ENCODE assay signal across 8 cellular contexts in genomic region chr4:122914292-122914904, GRCh38. TPM values are rescaled to one million over a fixed set of nuclear protein-coding genes. Genes with fewer than 3 reads are reported as not detected.
DNase-seq lines count a peak whose midpoint lies in the region; ATAC-seq and TF ChIP-seq lines count a peak whose summit lies in the region.

No MANE protein-coding gene starts in this region.

- H3K36me3 Mint-ChIP-seq in activated T-helper 17 cell treated with anti-CD3 and anti-CD28 coated beads, Interleukin-2, amount 50 U/mL, for 72 hours (ENCODE audit: low read depth), result no peaks in the 10 kb centered on the region

- no peaks in the 10 kb centered on the region for H3K36me3 ChIP-seq in GM06990 (ENCODE audit: control insufficient read depth, insufficient read depth, low read length)
- H3K36me3 ChIP-seq in spleen, result peaks cover 0 to 29% (median 0%) of the 10 kb centered on the region in 6 donors

- no peak overlapping the region for H3K4me3 Mint-ChIP-seq in activated T-helper 17 cell treated with anti-CD3 and anti-CD28 coated beads, Interleukin-2, amount 50 U/mL, for 72 hours

- intact Hi-C loops in spleen (cut with DNase I; ENCODE audit: low total_unique reads), result loop anchor here (5.0 kb wide), 1 partner anchor 162 kb away; no protein-coding TSS in a partner anchor

- H3K4me1 Mint-ChIP-seq in activated T-helper 17 cell treated with anti-CD3 and anti-CD28 coated beads, Interleukin-2, amount 50 U/mL, for 72 hours, result no peaks in the 10 kb centered on the region

- H3K27me3 ChIP-seq in GM06990 (replicated peaks; ENCODE audit: control insufficient read depth, insufficient read depth, low read length) (no peaks in the 10 kb centered on the region), spleen (replicated peaks in 1 of 7) (no peaks in the 10 kb centered on the region)

- WGBS in spleen, 5 donors, result 43 to 53% (median 49%) methylated on average over 4 of the region's 4 CpGs

- peak; percentile 38 for TF ChIP-seq CTCF in GM06990 (IDR thresholded peaks at IDR 0.05; ENCODE audit: insufficient read depth, low read length, poor library complexity, severe bottlenecking)
- peak in 2 of 11 experiments; percentile 6 to 34 for TF ChIP-seq CTCF in spleen (IDR thresholded peaks at IDR 0.05 in 8 of 11, conservative IDR thresholded peaks at IDR 0.05 in 3 of 11)

- H3K9me3 ChIP-seq in spleen, result no peaks in the 10 kb centered on the region

- no peaks in the 10 kb centered on the region for H3K9me3 Mint-ChIP-seq in activated T-helper 17 cell treated with anti-CD3 and anti-CD28 coated beads, Interleukin-2, amount 50 U/mL, for 72 hours

- ATAC-seq in GM19468 (IDR thresholded peaks at IDR 0.05; ENCODE audit: extremely low read depth, unreplicated experiment) (peak; percentile 86), HG03571 (IDR thresholded peaks at IDR 0.05; ENCODE audit: unreplicated experiment) (peak; percentile 88), left lobe of liver (peak; percentile 92)
- ATAC-seq in activated T-helper 17 cell treated with anti-CD3 and anti-CD28 coated beads, Interleukin-2, amount 50 U/mL, for 72 hours (replicated peaks), result peak; percentile 66

- H3K4me1 ChIP-seq in spleen, result no peaks in the 10 kb centered on the region

- H3K27ac Mint-ChIP-seq in activated T-helper 17 cell treated with anti-CD3 and anti-CD28 coated beads, Interleukin-2, amount 50 U/mL, for 72 hours, result no peak overlapping the region

- no peaks in the 10 kb centered on the region for H3K27me3 Mint-ChIP-seq in activated T-helper 17 cell treated with anti-CD3 and anti-CD28 coated beads, Interleukin-2, amount 50 U/mL, for 72 hours

- H3K27ac ChIP-seq in spleen, result no peak overlapping the region

- no peak for TF ChIP-seq POLR2A in spleen (IDR thresholded peaks at IDR 0.05)

- H3K4me3 ChIP-seq in GM06990 (replicated peaks; ENCODE audit: low read depth, low read length) (no peak overlapping the region), spleen (no peak overlapping the region)

- DNase-seq in GM06990 (ENCODE audit: extremely low read depth, insufficient read length) (peak; percentile 5), left lobe of liver (ENCODE audit: low spot score) (no peak), cortex of kidney (lab: John Stamatoyannopoulos, UW) (no peak), spleen (no peak), NCI-H1048 (lab: John Stamatoyannopoulos, UW) (no peak)

RNA-seq across cellular contexts. Expression of gene NUDT6, which starts 8.0 kb away (rescaled TPM):
- total RNA-seq in activated T-helper 17 cell treated with anti-CD3 and anti-CD28 coated beads, Interleukin-2, amount 50 U/mL, for 72 hours, result 1 to 10 TPM; 3.9 to 5.9 TPM
- total RNA-seq in left lobe of liver (16.9 TPM), spleen (1 to 10 TPM; 1.4 to 9.1 (median 4.7) TPM)
- polyA plus RNA-seq in spleen, result 10 to 100 TPM in 2 of 3 donors, 1 to 10 TPM in 1; 5.5 to 12.5 (median 10.1) TPM
